ENCODE assay signal across 8 cellular contexts in genomic region chr2:128196026-128196822, GRCh38.
A peak's percentile ranks its signal among the peaks of the same experiment; 100 is the strongest.
DNase-seq lines count a peak whose midpoint lies in the region; ATAC-seq and TF ChIP-seq lines count a peak whose summit lies in the region.

No MANE protein-coding gene starts in this region.

- peak overlapping the region; percentile 16 for H3K4me3 Mint-ChIP-seq in activated CD4-positive, alpha-beta T cell treated with anti-CD3 and anti-CD28 coated beads, Interleukin-2, amount 10 ng/mL, durations not matched to agents 24 days and 14 days
- peak overlapping the region; percentile 35 for H3K4me3 Mint-ChIP-seq in stimulated activated naive CD8-positive, alpha-beta T cell treated with anti-CD3 and anti-CD28 coated beads, Interleukin-15, Interleukin-2, amounts not matched to agents 100 ng/mL and 50 ng/mL, for 24 hours

- H3K36me3 Mint-ChIP-seq in activated CD4-positive, alpha-beta T cell treated with anti-CD3 and anti-CD28 coated beads, Interleukin-2, amount 10 ng/mL, durations not matched to agents 24 days and 14 days (ENCODE audit: low read depth), result peaks cover 19% of the 10 kb centered on the region
- H3K36me3 Mint-ChIP-seq in stimulated activated naive CD8-positive, alpha-beta T cell treated with anti-CD3 and anti-CD28 coated beads, Interleukin-15, Interleukin-2, amounts not matched to agents 100 ng/mL and 50 ng/mL, for 24 hours (ENCODE audit: low read depth), result peaks cover 38% of the 10 kb centered on the region

- H3K27ac Mint-ChIP-seq in activated CD4-positive, alpha-beta T cell treated with anti-CD3 and anti-CD28 coated beads, Interleukin-2, amount 10 ng/mL, durations not matched to agents 24 days and 14 days, result peak overlapping the region; percentile 69
- H3K27ac Mint-ChIP-seq in stimulated activated naive CD8-positive, alpha-beta T cell treated with anti-CD3 and anti-CD28 coated beads, Interleukin-15, Interleukin-2, amounts not matched to agents 100 ng/mL and 50 ng/mL, for 24 hours, result peak overlapping the region; percentile 68

- H3K4me3 ChIP-seq in fibroblast of pulmonary artery (replicated peaks; ENCODE audit: low read depth, low read length), result no peak overlapping the region

- peaks cover 20% of the 10 kb centered on the region for H3K4me1 Mint-ChIP-seq in activated CD4-positive, alpha-beta T cell treated with anti-CD3 and anti-CD28 coated beads, Interleukin-2, amount 10 ng/mL, durations not matched to agents 24 days and 14 days
- peaks cover 27% of the 10 kb centered on the region for H3K4me1 Mint-ChIP-seq in stimulated activated naive CD8-positive, alpha-beta T cell treated with anti-CD3 and anti-CD28 coated beads, Interleukin-15, Interleukin-2, amounts not matched to agents 100 ng/mL and 50 ng/mL, for 24 hours (ENCODE audit: low read depth)

- H3K27me3 Mint-ChIP-seq in activated CD4-positive, alpha-beta T cell treated with anti-CD3 and anti-CD28 coated beads, Interleukin-2, amount 10 ng/mL, durations not matched to agents 24 days and 14 days, result no peaks in the 10 kb centered on the region
- H3K27me3 Mint-ChIP-seq in stimulated activated naive CD8-positive, alpha-beta T cell treated with anti-CD3 and anti-CD28 coated beads, Interleukin-15, Interleukin-2, amounts not matched to agents 100 ng/mL and 50 ng/mL, for 24 hours, result no peaks in the 10 kb centered on the region

- no peak for DNase-seq in activated CD4-positive, alpha-beta T cell treated with anti-CD3 and anti-CD28 coated beads, Interleukin-2, amount 10 ng/mL, durations not matched to agents 24 days and 14 days
- no peak for DNase-seq in activated CD4-positive, alpha-beta T cell treated with anti-CD3 and anti-CD28 coated beads for 1 hour
- peak; percentile 48 for DNase-seq in NCI-H69 (lab: John Stamatoyannopoulos, UW)
- peak; percentile 42 for DNase-seq in fibroblast of pulmonary artery (ENCODE audit: low read depth)
- no peak for DNase-seq in dedifferentiated amniotic fluid mesenchymal stem cell (ENCODE audit: extremely low spot score)
- no peak for DNase-seq in NCI-H2196 (lab: John Stamatoyannopoulos, UW; ENCODE audit: unreplicated experiment)

- ATAC-seq in HG02642 (IDR thresholded peaks at IDR 0.05; ENCODE audit: poor library complexity, unreplicated experiment), result no peak

- no peaks in the 10 kb centered on the region for H3K9me3 Mint-ChIP-seq in activated CD4-positive, alpha-beta T cell treated with anti-CD3 and anti-CD28 coated beads, Interleukin-2, amount 10 ng/mL, durations not matched to agents 24 days and 14 days
- no peaks in the 10 kb centered on the region for H3K9me3 Mint-ChIP-seq in stimulated activated naive CD8-positive, alpha-beta T cell treated with anti-CD3 and anti-CD28 coated beads, Interleukin-15, Interleukin-2, amounts not matched to agents 100 ng/mL and 50 ng/mL, for 24 hours

- TF ChIP-seq CTCF in fibroblast of pulmonary artery (IDR thresholded peaks at IDR 0.05; ENCODE audit: low read length, missing control alignments), result no peak

- intact Hi-C loops in activated CD4-positive, alpha-beta T cell treated with anti-CD3 and anti-CD28 coated beads, Interleukin-2, amount 10 ng/mL, durations not matched to agents 24 days and 14 days (cut with micrococcal nuclease), result no loop called here

Comparison
In these comparisons a context has a peak if more than half of its experiments do, and no peak if none do; other contexts are left out.
1. DNase-seq: peak in NCI-H69 (single experiment) and fibroblast of pulmonary artery (single experiment); none in activated CD4-positive, alpha-beta T cell treated with anti-CD3 and anti-CD28 coated beads, Interleukin-2, amount 10 ng/mL, durations not matched to agents 24 days and 14 days (single experiment), activated CD4-positive, alpha-beta T cell treated with anti-CD3 and anti-CD28 coated beads for 1 hour (single experiment), dedifferentiated amniotic fluid mesenchymal stem cell (single experiment) and NCI-H2196 (single experiment).